ENCODE assay signal across 25 cellular contexts in genomic region chr15:34657469-34658127, GRCh38.
"Had no signal": no experiment of that assay in that cellular context is flagged by ENCODE, and none has a peak within 500 bp of the region (broad histone marks: within the 10 kb centered on the region; RNA-seq: fewer than 3 reads in every experiment).

No MANE protein-coding gene starts in this region.

- H3K27ac Mint-ChIP-seq: dendritic cell treated with granulocyte-macrophage colony-stimulating factor and Interleukin-4, amounts not matched to agents 40 ng/mL and 50 ng/mL, for 4 days; effector memory CD8-positive, alpha-beta T cell; nephron progenitor cell had no signal

- ATAC-seq: effector memory CD8-positive, alpha-beta T cell; left ventricle myocardium superior; lower lobe of right lung; naive thymus-derived CD8-positive, alpha-beta T cell; sciatic nerve had no signal

- H3K4me3 Mint-ChIP-seq: dendritic cell treated with granulocyte-macrophage colony-stimulating factor and Interleukin-4, amounts not matched to agents 40 ng/mL and 50 ng/mL, for 4 days; effector memory CD8-positive, alpha-beta T cell; naive thymus-derived CD8-positive, alpha-beta T cell; nephron progenitor cell had no signal

- H3K36me3 Mint-ChIP-seq: naive thymus-derived CD8-positive, alpha-beta T cell had no signal

- H3K4me3 ChIP-seq: esophagus squamous epithelium, lower lobe of right lung, prostate gland, right atrium auricular region, smooth muscle cell, stomach, thyroid gland, vagina had no signal

- H3K9me3 Mint-ChIP-seq: dendritic cell treated with granulocyte-macrophage colony-stimulating factor and Interleukin-4, amounts not matched to agents 40 ng/mL and 50 ng/mL, for 4 days; effector memory CD8-positive, alpha-beta T cell; nephron progenitor cell had no signal

- DNase-seq: effector memory CD8-positive, alpha-beta T cell; erythroblast; esophagus squamous epithelium; foreskin melanocyte; glutamatergic neuron; hypothalamus; left ventricle myocardium superior; lower lobe of right lung; naive thymus-derived CD8-positive, alpha-beta T cell; nephron progenitor cell; nucleus accumbens; stimulated activated CD4-positive, alpha-beta T cell treated with anti-CD3 and anti-CD28 coated beads, Interleukin-12 subunit alpha, Interleukin-12 subunit beta, amount 100 ng/mL, for 4 hours; stimulated activated CD4-positive, alpha-beta T cell treated with anti-CD3 and anti-CD28 coated beads, Interleukin-1b, Interleukin-23, amount 100 ng/mL, for 48 hours; stimulated activated CD4-positive, alpha-beta T cell treated with anti-CD3 and anti-CD28 coated beads, Interleukin-4, amount 100 ng/mL, for 1 hour; stimulated activated CD8-positive, alpha-beta memory T cell treated with anti-CD3 and anti-CD28 coated beads, Interleukin-4, amount 100 ng/mL, for 48 hours; stimulated activated naive CD4-positive, alpha-beta T cell treated with Interleukin-2 at 50 U/mL for 16 hours; stomach; thyroid gland; trophoblast cell had no signal

- H3K4me2 ChIP-seq: smooth muscle cell had no signal

- H3K27ac ChIP-seq: esophagus squamous epithelium, lower lobe of right lung, prostate gland, right atrium auricular region, stomach, thyroid gland, vagina had no signal

- H3K36me3 ChIP-seq: esophagus squamous epithelium, lower lobe of right lung, prostate gland, right atrium auricular region, stomach, thyroid gland, vagina had no signal

- H3K27me3 ChIP-seq: right atrium auricular region, stomach, thyroid gland, vagina had no signal

- H3K9me3 ChIP-seq: esophagus squamous epithelium, lower lobe of right lung, prostate gland, right atrium auricular region, stomach, thyroid gland, vagina had no signal

- H3K4me1 Mint-ChIP-seq: nephron progenitor cell had no signal

- H3K4me1 ChIP-seq: esophagus squamous epithelium, lower lobe of right lung, prostate gland, right atrium auricular region, stomach, thyroid gland, vagina had no signal
